In the genomic region with DNA sequence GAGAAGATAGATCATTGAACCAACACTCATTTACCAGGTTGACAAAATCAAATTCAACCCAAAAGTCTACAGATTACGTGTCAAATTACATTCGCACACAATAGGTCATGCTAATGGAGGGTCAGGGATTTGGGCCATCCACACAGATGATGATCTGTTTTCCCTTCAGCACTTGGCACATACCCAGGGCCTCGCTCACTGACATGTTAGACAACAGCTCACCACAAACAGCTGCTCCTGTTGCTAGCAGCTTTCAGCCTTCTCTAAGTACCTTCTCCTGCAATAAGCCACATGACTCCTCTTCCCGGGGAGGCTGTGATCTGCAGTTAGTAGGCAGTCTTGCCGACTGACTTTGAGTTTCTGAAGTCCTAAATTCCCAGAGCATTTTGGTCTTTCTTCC, we compare ENCODE assay signal across 10 cellular contexts. TPM values are rescaled to one million over a fixed set of nuclear protein-coding genes. Genes with fewer than 3 reads are reported as not detected.
DNase-seq lines count a peak whose midpoint lies in the region; ATAC-seq and TF ChIP-seq lines count a peak whose summit lies in the region.
"Had no signal": no experiment of that assay in that cellular context is flagged by ENCODE, and none has a peak within 500 bp of the region (broad histone marks: within the 10 kb centered on the region; RNA-seq: fewer than 3 reads in every experiment).

No MANE protein-coding gene starts in this region.

- no peak overlapping the region for H3K27ac ChIP-seq in WERI-Rb-1
- H3K27ac ChIP-seq in CD4-positive, alpha-beta memory T cell (ENCODE audit: low read depth, low read length) = no peak overlapping the region
- H3K27ac ChIP-seq: dorsolateral prefrontal cortex had no signal

- peak overlapping the region in 1 of 3 experiments; percentile 28 for H3K4me3 Mint-ChIP-seq in nephron
- no peak overlapping the region for H3K4me3 Mint-ChIP-seq in CD4-positive, alpha-beta memory T cell

- CTCF ChIA-PET in CD4-positive, alpha-beta memory T cell (lab: Charles Lee; ENCODE audit: partially characterized antibody) = no interaction called here

- no peaks in the 10 kb centered on the region for H3K27me3 ChIP-seq in WERI-Rb-1 (ENCODE audit: insufficient read depth, low read depth, severe bottlenecking)
- peaks cover 13% of the 10 kb centered on the region for H3K27me3 ChIP-seq in CD4-positive, alpha-beta memory T cell (ENCODE audit: insufficient read depth, low read length)

- H3K27ac Mint-ChIP-seq in nephron = peak overlapping the region in 2 of 3 experiments; percentile 1 to 19
- no peak overlapping the region for H3K27ac Mint-ChIP-seq in CD4-positive, alpha-beta memory T cell

- H3K4me1 ChIP-seq in CD4-positive, alpha-beta memory T cell (ENCODE audit: insufficient read depth, low read length) = peaks cover 5% of the 10 kb centered on the region

- H3K36me3 ChIP-seq in WERI-Rb-1 = no peaks in the 10 kb centered on the region
- H3K36me3 ChIP-seq in CD4-positive, alpha-beta memory T cell (ENCODE audit: insufficient read depth, low read length) = no peaks in the 10 kb centered on the region

- intact Hi-C loops in CD4-positive, alpha-beta memory T cell (cut with micrococcal nuclease) = no loop called here

- H3K36me3 Mint-ChIP-seq in nephron (ENCODE audit: low read depth) = no peaks in the 10 kb centered on the region
- no peaks in the 10 kb centered on the region for H3K36me3 Mint-ChIP-seq in CD4-positive, alpha-beta memory T cell

- ATAC-seq in GM18873 (IDR thresholded peaks at IDR 0.05; ENCODE audit: low FRiP score, unreplicated experiment) = no peak

- H3K9me3 Mint-ChIP-seq in nephron = no peaks in the 10 kb centered on the region
- H3K9me3 Mint-ChIP-seq in CD4-positive, alpha-beta memory T cell = no peaks in the 10 kb centered on the region

- DNase-seq in GM04504 (ENCODE audit: low read depth) = peak; percentile 60
- peak; percentile 40 for DNase-seq in NCI-H2029 treated with DMSO at 0.1 percent for 48 hours (lab: John Stamatoyannopoulos, UW)
- DNase-seq in WERI-Rb-1 = peak; percentile 66
- no peak for DNase-seq in pons (ENCODE audit: low spot score)
- DNase-seq in CD4-positive, alpha-beta memory T cell = no peak
- no peak for DNase-seq in AML-193 (lab: John Stamatoyannopoulos, UW)
- DNase-seq: dorsolateral prefrontal cortex had no signal

- peaks cover 32% of the 10 kb centered on the region for H3K4me1 Mint-ChIP-seq in nephron
- H3K4me1 Mint-ChIP-seq in CD4-positive, alpha-beta memory T cell = peaks cover 4 to 7% (median 6%) of the 10 kb centered on the region in 4 donors

- H3K27me3 Mint-ChIP-seq in nephron (ENCODE audit: low read depth) = peaks cover 93% of the 10 kb centered on the region
- peaks cover 18 to 35% of the 10 kb centered on the region in 2 donors for H3K27me3 Mint-ChIP-seq in CD4-positive, alpha-beta memory T cell

- TF ChIP-seq CTCF in WERI-Rb-1 (IDR thresholded peaks at IDR 0.05; ENCODE audit: low read depth, low read length) = no peak
- TF ChIP-seq CTCF in nephron (IDR thresholded peaks at IDR 0.05; ENCODE audit: unreplicated experiment in 3 of 3) = no peak

- no peaks in the 10 kb centered on the region for H3K9me3 ChIP-seq in WERI-Rb-1 (ENCODE audit: severe bottlenecking)
- no peaks in the 10 kb centered on the region for H3K9me3 ChIP-seq in CD4-positive, alpha-beta memory T cell (ENCODE audit: control insufficient read depth in 1 of 2, low read length in 2 of 2)

- H3K4me3 ChIP-seq in WERI-Rb-1 (ENCODE audit: low read depth, low read length) = no peak overlapping the region
- no peak overlapping the region for H3K4me3 ChIP-seq in CD4-positive, alpha-beta memory T cell (ENCODE audit: low read length in 2 of 2)
- H3K4me3 ChIP-seq: dorsolateral prefrontal cortex had no signal

- POLR2A ChIA-PET in CD4-positive, alpha-beta memory T cell (lab: Charles Lee; ENCODE audit: partially characterized antibody) = no interaction called here

RNA-seq across cellular contexts. Expression of a gene that starts 18.4 kb away (rescaled TPM):
- total RNA-seq in CD4-positive, alpha-beta memory T cell = not detected
- polyA plus RNA-seq in CD4-positive, alpha-beta memory T cell = under 1 TPM in 1 of 2 donors, not detected in 1; 0.09 TPM
- total RNA-seq: dorsolateral prefrontal cortex had no signal
- polyA plus RNA-seq: neural cell had no signal

Comparison
In these comparisons a context has a peak if more than half of its experiments do, and no peak if none do; other contexts are left out.
1. DNase-seq: peak in GM04504 (single experiment), NCI-H2029 treated with DMSO at 0.1 percent for 48 hours (single experiment) and WERI-Rb-1 (single experiment); none in pons (single experiment), CD4-positive, alpha-beta memory T cell (0 of 5) and AML-193 (0 of 2).
2. H3K27ac Mint-ChIP-seq: peak in nephron (2 of 3); none in CD4-positive, alpha-beta memory T cell (0 of 7).